Comparison of ENCODE assay signal across 10 cellular contexts in the genomic region with DNA sequence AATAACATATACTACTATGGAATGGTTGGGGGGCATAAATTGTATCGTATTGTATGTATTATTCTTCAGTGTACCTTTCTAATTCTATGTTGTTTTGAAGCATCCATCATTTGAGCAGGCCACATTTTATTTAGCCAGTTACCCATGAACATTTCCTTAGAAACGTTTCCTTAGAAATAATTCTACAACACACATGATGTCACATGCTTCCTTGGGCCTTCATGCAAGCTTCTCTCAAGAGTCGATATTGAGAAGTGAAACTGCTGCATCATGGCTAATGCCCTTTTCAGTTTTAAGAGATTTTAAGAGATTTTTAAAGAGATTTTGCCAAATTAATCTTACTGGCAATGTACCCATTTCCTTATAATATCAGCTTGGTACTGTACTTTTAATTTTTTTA.
A peak's percentile ranks its signal among the peaks of the same experiment; 100 is the strongest.
DNase-seq lines count a peak whose midpoint lies in the region; ATAC-seq and TF ChIP-seq lines count a peak whose summit lies in the region.
"Had no signal": no experiment of that assay in that cellular context is flagged by ENCODE, and none has a peak within 500 bp of the region (broad histone marks: within the 10 kb centered on the region; RNA-seq: fewer than 3 reads in every experiment).

No MANE protein-coding gene starts in this region.

- H3K9me3 Mint-ChIP-seq in naive B cell = peaks cover 0 to 4% (median 3%) of the 10 kb centered on the region in 7 donors

- H3K27me3 Mint-ChIP-seq in naive B cell (no peaks in the 10 kb centered on the region), T-helper 17 cell (no peaks in the 10 kb centered on the region)

- H3K4me3 ChIP-seq in LNCaP clone FGC (ENCODE audit: low read depth, low read length) = no peak overlapping the region
- H3K4me3 ChIP-seq: MG63 had no signal

- TF ChIP-seq CTCF in LNCaP clone FGC (IDR thresholded peaks at IDR 0.05; ENCODE audit: control insufficient read depth, extremely low read depth, insufficient read depth) = no peak

- H3K36me3 Mint-ChIP-seq in naive B cell (peaks cover 0 to 6% of the 10 kb centered on the region in 2 donors), T-helper 17 cell (ENCODE audit: low read depth) (no peaks in the 10 kb centered on the region)

- H3K27ac Mint-ChIP-seq in naive B cell (peak overlapping the region in 1 of 6 donors; percentile 80), T-helper 17 cell (no peak overlapping the region)

- DNase-seq in H4 (ENCODE audit: low spot score) = peak; percentile 31
- DNase-seq in LNCaP clone FGC (ENCODE audit: low read depth) = peak; percentile 62
- peak; percentile 68 for DNase-seq in naive B cell
- no peak for DNase-seq in DMS153 (lab: John Stamatoyannopoulos, UW)
- no peak for DNase-seq in NCI-H187 (lab: John Stamatoyannopoulos, UW)
- DNase-seq in T-helper 17 cell = no peak
- DNase-seq in activated CD8-positive, alpha-beta memory T cell treated with anti-CD3 and anti-CD28 coated beads, Interleukin-2, amount 50 U/mL, for 4 hours = no peak
- DNase-seq: MG63 had no signal

- ATAC-seq in GM18517 (IDR thresholded peaks at IDR 0.05; ENCODE audit: unreplicated experiment) (peak; percentile 52), naive B cell (ENCODE audit: low read depth in 2 of 2) (peak; percentile 96 to 99), T-helper 17 cell (no peak)

- H3K9me3 ChIP-seq in T-helper 17 cell (ENCODE audit: control insufficient read depth, low read length, poor library complexity, severe bottlenecking) = no peaks in the 10 kb centered on the region
- H3K9me3 ChIP-seq: MG63 had no signal

- H3K4me1 Mint-ChIP-seq in naive B cell (peaks cover 17 to 22% (median 20%) of the 10 kb centered on the region in 3 donors), T-helper 17 cell (peaks cover 12% of the 10 kb centered on the region)

- peak overlapping the region in 1 of 8 donors; percentile 37 for H3K4me3 Mint-ChIP-seq in naive B cell
- H3K4me3 Mint-ChIP-seq in T-helper 17 cell = no peak overlapping the region
- H3K4me3 Mint-ChIP-seq: neural crest cell had no signal

Comparison
In these comparisons a context has a peak if more than half of its experiments do, and no peak if none do; other contexts are left out.
1. DNase-seq: peak in H4 (single experiment), LNCaP clone FGC (single experiment) and naive B cell (single experiment); none in DMS153 (single experiment), NCI-H187 (0 of 2), T-helper 17 cell (0 of 3) and activated CD8-positive, alpha-beta memory T cell treated with anti-CD3 and anti-CD28 coated beads, Interleukin-2, amount 50 U/mL, for 4 hours (single experiment).